In the genomic region with DNA sequence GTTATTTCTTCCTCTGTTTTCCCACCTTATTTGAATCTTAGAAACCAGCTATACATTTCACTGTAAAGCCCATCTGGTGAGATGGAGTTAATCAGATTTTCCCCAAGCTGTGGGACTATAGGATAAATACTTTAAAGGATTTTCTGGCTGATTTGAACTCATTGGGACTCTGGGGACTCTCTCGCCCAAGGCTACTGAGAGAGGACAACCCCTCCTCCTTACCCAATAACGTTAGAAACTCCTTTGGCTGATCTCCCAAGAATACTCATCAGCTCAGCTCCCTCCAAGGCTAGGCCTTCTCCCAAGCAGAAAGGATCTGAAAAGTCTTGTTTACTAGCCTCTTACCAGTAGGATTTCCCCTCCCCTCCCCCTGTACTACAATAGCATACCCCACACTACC, we compare ENCODE assay signal across 28 cellular contexts. TPM values are rescaled to one million over a fixed set of nuclear protein-coding genes. Genes with fewer than 3 reads are reported as not detected.
"Had no signal": no experiment of that assay in that cellular context is flagged by ENCODE, and none has a peak within 500 bp of the region (broad histone marks: within the 10 kb centered on the region; RNA-seq: fewer than 3 reads in every experiment).

No MANE protein-coding gene starts in this region.

- H3K27ac ChIP-seq: colonic mucosa, heart right ventricle, neutrophil, right atrium auricular region, sigmoid colon, skin epidermis had no signal

- H3K27ac Mint-ChIP-seq: endodermal cell; naive thymus-derived CD4-positive, alpha-beta T cell; nephron progenitor cell; stimulated activated naive B cell treated with anti-CD40 and anti-IgM and Interleukin-4, amounts not matched to agents 10 μg/mL and 1 μg/mL and 100 μg/mL, for 72 hours; stimulated activated naive CD8-positive, alpha-beta T cell treated with anti-CD3 and anti-CD28 coated beads, Interleukin-15, amount 100 ng/mL, for 72 hours had no signal

- H3K27me3 ChIP-seq: colonic mucosa, right atrium auricular region had no signal

- H3K4me3 ChIP-seq: colonic mucosa, heart right ventricle, right atrium auricular region, sigmoid colon, skin epidermis had no signal

- H3K36me3 ChIP-seq: colonic mucosa, heart right ventricle, neutrophil, right atrium auricular region, sigmoid colon had no signal

- ATAC-seq: heart right ventricle; left lobe of liver; naive thymus-derived CD4-positive, alpha-beta T cell; stimulated activated naive B cell treated with anti-CD40 and anti-IgM and Interleukin-4, amounts not matched to agents 10 μg/mL and 1 μg/mL and 100 μg/mL, for 72 hours; stimulated activated naive CD8-positive, alpha-beta T cell treated with anti-CD3 and anti-CD28 coated beads, Interleukin-15, amount 100 ng/mL, for 72 hours had no signal

- H3K4me1 ChIP-seq: colonic mucosa, heart right ventricle, right atrium auricular region, sigmoid colon had no signal

- H3K9me3 ChIP-seq: colonic mucosa, neutrophil had no signal

- H3K4me3 Mint-ChIP-seq: endodermal cell; naive thymus-derived CD4-positive, alpha-beta T cell; nephron progenitor cell; stimulated activated naive B cell treated with anti-CD40 and anti-IgM and Interleukin-4, amounts not matched to agents 10 μg/mL and 1 μg/mL and 100 μg/mL, for 72 hours; stimulated activated naive CD8-positive, alpha-beta T cell treated with anti-CD3 and anti-CD28 coated beads, Interleukin-15, amount 100 ng/mL, for 72 hours had no signal

- DNase-seq: colonic mucosa; dermis blood vessel endothelial cell; endodermal cell; erythroblast; heart right ventricle; islet precursor cell; mammary epithelial cell; naive thymus-derived CD4-positive, alpha-beta T cell; nephron progenitor cell; sigmoid colon; stimulated activated CD4-positive, alpha-beta T cell treated with anti-CD3 and anti-CD28 coated beads, Interleukin-2, amount 100 ng/mL, for 24 hours; stimulated activated CD4-positive, alpha-beta T cell treated with anti-CD3 and anti-CD28 coated beads, Interleukin-4, amount 100 ng/mL, for 4 hours; stimulated activated naive B cell treated with anti-CD40 and anti-IgM and Interleukin-4, amounts not matched to agents 10 μg/mL and 1 μg/mL and 100 μg/mL, for 72 hours; stimulated activated naive CD8-positive, alpha-beta T cell treated with anti-CD3 and anti-CD28 coated beads, Interleukin-15, amount 100 ng/mL, for 72 hours; substantia nigra; trophoblast cell had no signal

- H3K4me1 Mint-ChIP-seq: nephron progenitor cell had no signal

RNA-seq across cellular contexts. Expression of a gene that starts 1.5 kb away (rescaled TPM):
- total RNA-seq: colonic mucosa; dermis blood vessel endothelial cell; endodermal cell; endothelial cell of umbilical vein; glomerular endothelial cell; heart right ventricle; left lobe of liver; lower leg skin; mammary epithelial cell; mesenteric fat pad; mononuclear cell; naive thymus-derived CD4-positive, alpha-beta T cell; osteocyte; posterior vena cava; right atrium auricular region; sigmoid colon; urinary bladder had no signal
